25 cellular contexts compared by ENCODE assay signal in genomic region chr3:195718477-195718984, GRCh38.
"Had no signal": no experiment of that assay in that cellular context is flagged by ENCODE, and none has a peak within 500 bp of the region (broad histone marks: within the 10 kb centered on the region; RNA-seq: fewer than 3 reads in every experiment).

No MANE protein-coding gene starts in this region.

- H3K27me3 ChIP-seq: gastrocnemius medialis, heart right ventricle, suprapubic skin, upper lobe of left lung had no signal

- H3K36me3 ChIP-seq: brain microvascular endothelial cell, prostate gland, WERI-Rb-1 had no signal

- H3K27me3 Mint-ChIP-seq: central memory CD8-positive, alpha-beta T cell; stimulated activated naive CD8-positive, alpha-beta T cell treated with anti-CD3 and anti-CD28 coated beads, Interleukin-15, Interleukin-2, amounts not matched to agents 100 ng/mL and 50 ng/mL, for 24 hours had no signal

- H3K27ac Mint-ChIP-seq: activated CD8-positive, alpha-beta T cell treated with anti-CD3 and anti-CD28 coated beads, Interleukin-2, amount 10 ng/mL, durations not matched to agents 7 days and 5 days; activated naive CD8-positive, alpha-beta T cell treated with anti-CD3 and anti-CD28 coated beads, Interleukin-2, amount 10 ng/mL, durations not matched to agents 7 days and 5 days; activated T-cell treated with anti-CD3 and anti-CD28 coated beads, Interleukin-2, amount 50 U/mL, for 72 hours; naive thymus-derived CD4-positive, alpha-beta T cell; stimulated activated naive CD8-positive, alpha-beta T cell treated with anti-CD3 and anti-CD28 coated beads, Interleukin-15, Interleukin-2, amounts not matched to agents 100 ng/mL and 50 ng/mL, for 24 hours had no signal

- ATAC-seq: activated CD8-positive, alpha-beta T cell treated with anti-CD3 and anti-CD28 coated beads, Interleukin-2, amount 10 ng/mL, durations not matched to agents 7 days and 5 days; activated T-cell treated with anti-CD3 and anti-CD28 coated beads, Interleukin-2, amount 50 U/mL, for 72 hours; gastrocnemius medialis; heart right ventricle; left colon; mucosa of descending colon; naive thymus-derived CD4-positive, alpha-beta T cell; right cardiac atrium had no signal

- H3K4me2 ChIP-seq: smooth muscle cell had no signal

- H3K27ac ChIP-seq: brain microvascular endothelial cell, gastrocnemius medialis, heart right ventricle, prostate gland, suprapubic skin, upper lobe of left lung, WERI-Rb-1 had no signal

- H3K4me1 ChIP-seq: heart right ventricle, prostate gland had no signal

- H3K4me3 ChIP-seq: gastrocnemius medialis, heart right ventricle, mucosa of descending colon, prostate gland, smooth muscle cell, suprapubic skin, upper lobe of left lung had no signal

- H3K4me3 Mint-ChIP-seq: activated CD8-positive, alpha-beta T cell treated with anti-CD3 and anti-CD28 coated beads, Interleukin-2, amount 10 ng/mL, durations not matched to agents 7 days and 5 days; activated naive CD8-positive, alpha-beta T cell treated with anti-CD3 and anti-CD28 coated beads, Interleukin-2, amount 10 ng/mL, durations not matched to agents 7 days and 5 days; activated T-cell treated with anti-CD3 and anti-CD28 coated beads, Interleukin-2, amount 50 U/mL, for 72 hours; central memory CD8-positive, alpha-beta T cell; naive thymus-derived CD4-positive, alpha-beta T cell; stimulated activated naive CD8-positive, alpha-beta T cell treated with anti-CD3 and anti-CD28 coated beads, Interleukin-15, Interleukin-2, amounts not matched to agents 100 ng/mL and 50 ng/mL, for 24 hours had no signal

- DNase-seq: activated CD4-positive, alpha-beta T cell treated with anti-CD3 and anti-CD28 coated beads for 4 hours; activated CD8-positive, alpha-beta memory T cell treated with anti-CD3 and anti-CD28 coated beads, Interleukin-2, amount 50 U/mL, for 4 hours; activated CD8-positive, alpha-beta T cell treated with anti-CD3 and anti-CD28 coated beads, Interleukin-2, amount 10 ng/mL, durations not matched to agents 7 days and 5 days; activated naive CD4-positive, alpha-beta T cell; activated naive CD8-positive, alpha-beta T cell treated with anti-CD3 and anti-CD28 coated beads, Interleukin-2, amount 10 ng/mL, durations not matched to agents 7 days and 5 days; activated T-cell treated with anti-CD3 and anti-CD28 coated beads, Interleukin-2, amount 50 U/mL, for 72 hours; anterior cingulate cortex; brain microvascular endothelial cell; effector CD8-positive, alpha-beta T cell; gastrocnemius medialis; heart right ventricle; left colon; mucosa of descending colon; naive thymus-derived CD4-positive, alpha-beta T cell; nucleus accumbens; right cardiac atrium; stimulated activated CD4-positive, alpha-beta T cell treated with anti-CD3 and anti-CD28 coated beads, Interleukin-4, amount 100 ng/mL, for 4 hours; stimulated activated CD8-positive, alpha-beta memory T cell treated with anti-CD3 and anti-CD28 coated beads, Interleukin-4, amount 100 ng/mL, for 48 hours; upper lobe of left lung; WERI-Rb-1 had no signal

- H3K9me3 ChIP-seq: gastrocnemius medialis, heart right ventricle, mucosa of descending colon, prostate gland, suprapubic skin, upper lobe of left lung had no signal

- H3K9me3 Mint-ChIP-seq: activated naive CD8-positive, alpha-beta T cell treated with anti-CD3 and anti-CD28 coated beads, Interleukin-2, amount 10 ng/mL, durations not matched to agents 7 days and 5 days; activated T-cell treated with anti-CD3 and anti-CD28 coated beads, Interleukin-2, amount 50 U/mL, for 72 hours; central memory CD8-positive, alpha-beta T cell; stimulated activated naive CD8-positive, alpha-beta T cell treated with anti-CD3 and anti-CD28 coated beads, Interleukin-15, Interleukin-2, amounts not matched to agents 100 ng/mL and 50 ng/mL, for 24 hours had no signal
